Comparison of ENCODE assay signal across 22 cellular contexts in the genomic region with DNA sequence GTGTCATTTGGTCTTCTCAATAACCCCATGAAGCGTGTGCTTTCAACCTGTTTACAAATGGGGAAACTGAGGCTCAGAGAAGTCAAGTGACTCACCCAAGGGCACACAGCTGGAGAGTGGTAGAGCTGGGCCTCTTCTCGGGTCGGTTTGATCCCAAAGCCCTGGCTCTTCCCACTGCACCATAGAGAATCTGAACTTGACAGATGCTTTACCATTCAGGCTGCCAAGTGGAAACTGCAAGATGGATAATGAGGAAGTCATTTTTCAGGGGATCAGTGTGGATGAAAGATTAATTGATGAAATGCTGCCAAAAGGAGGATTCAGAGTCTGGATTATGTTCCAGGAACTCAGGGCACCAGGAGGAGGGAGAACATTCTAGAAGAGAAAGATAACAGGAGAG.
"Had no signal": no experiment of that assay in that cellular context is flagged by ENCODE, and none has a peak within 500 bp of the region (broad histone marks: within the 10 kb centered on the region; RNA-seq: fewer than 3 reads in every experiment).

No MANE protein-coding gene starts in this region.

- H3K27ac ChIP-seq: ascending aorta, breast epithelium, KMS-11, SJSA1 had no signal

- H3K4me1 ChIP-seq: breast epithelium had no signal

- ATAC-seq: activated CD8-positive, alpha-beta T cell treated with anti-CD3 and anti-CD28 coated beads for 36 hours; activated T-cell treated with anti-CD3 and anti-CD28 coated beads, Interleukin-2, amount 50 U/mL, for 72 hours; activated T-helper 17 cell treated with anti-CD3 and anti-CD28 coated beads, Interleukin-2, amount 50 U/mL, for 72 hours; Panc1 had no signal

- DNase-seq: activated CD4-positive, alpha-beta T cell treated with anti-CD3 and anti-CD28 coated beads, Interleukin-2, amount 10 ng/mL, durations not matched to agents 24 days and 14 days; activated CD4-positive, alpha-beta T cell treated with anti-CD3 and anti-CD28 coated beads, Interleukin-2, amount 50 U/mL, for 4 hours; activated CD8-positive, alpha-beta T cell treated with anti-CD3 and anti-CD28 coated beads for 36 hours; activated effector memory CD4-positive, alpha-beta T cell treated with anti-CD3 and anti-CD28 coated beads, Interleukin-2, amount 50 U/mL, for 16 hours; activated naive CD4-positive, alpha-beta T cell treated with Interleukin-2 at 50 U/mL for 16 hours; activated naive CD8-positive, alpha-beta T cell treated with anti-CD3 and anti-CD28 coated beads, Interleukin-2, amount 10 ng/mL, durations not matched to agents 7 days and 5 days; activated T-cell treated with anti-CD3 and anti-CD28 coated beads, Interleukin-2, amount 50 U/mL, for 1 hour; activated T-cell treated with anti-CD3 and anti-CD28 coated beads, Interleukin-2, amount 50 U/mL, for 72 hours; amygdala; NCI-H1092 treated with DMSO at 0.1 percent for 48 hours; NCI-H1417; NCI-H146; NCI-H1930; NCI-H2081 treated with DMSO at 0.1 percent for 48 hours; SHP77; SK-N-SH had no signal

- H3K36me3 ChIP-seq: ascending aorta, breast epithelium, SJSA1 had no signal

- H3K4me2 ChIP-seq: KMS-11, SK-N-SH had no signal

- H3K9me2 ChIP-seq: SK-N-SH had no signal

- H3K9me3 ChIP-seq: ascending aorta, breast epithelium, SJSA1, SK-N-SH had no signal

- H3K4me3 ChIP-seq: ascending aorta, breast epithelium, SJSA1 had no signal

- H3K9ac ChIP-seq: KMS-11, SK-N-SH had no signal

- H3K27me3 ChIP-seq: ascending aorta, breast epithelium, SJSA1 had no signal
